Comparison of ENCODE assay signal across 13 cellular contexts in the genomic region with DNA sequence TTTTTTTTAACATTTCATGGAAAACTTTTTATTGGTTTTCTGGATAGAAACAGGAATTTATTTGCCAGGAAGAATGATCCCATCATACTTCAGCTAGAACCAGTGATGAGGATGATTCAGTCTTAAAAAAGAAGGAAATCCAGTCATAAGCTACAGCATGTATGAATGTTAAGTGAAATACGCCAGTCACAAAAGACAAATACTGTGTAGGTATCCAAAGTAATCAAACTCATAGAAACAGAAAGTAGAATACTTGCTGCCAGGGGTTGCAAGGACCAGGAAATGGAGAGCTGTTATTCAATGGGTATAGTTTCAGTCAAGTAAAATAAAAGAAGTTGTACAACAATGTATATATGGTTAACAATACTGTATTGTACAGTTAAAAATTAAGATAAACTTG. TPM values are rescaled to one million over a fixed set of nuclear protein-coding genes. Genes with fewer than 3 reads are reported as not detected.
A peak's percentile ranks its signal among the peaks of the same experiment; 100 is the strongest.
DNase-seq lines count a peak whose midpoint lies in the region; ATAC-seq and TF ChIP-seq lines count a peak whose summit lies in the region.
"Had no signal": no experiment of that assay in that cellular context is flagged by ENCODE, and none has a peak within 500 bp of the region (broad histone marks: within the 10 kb centered on the region; RNA-seq: fewer than 3 reads in every experiment).

No MANE protein-coding gene starts in this region.

- H3K4me1 ChIP-seq in upper lobe of left lung (peaks cover 0 to 18% (median 15%) of the 10 kb centered on the region in 4 donors), BE2C (no peaks in the 10 kb centered on the region)

- TF ChIP-seq POLR2A in upper lobe of left lung (IDR thresholded peaks at IDR 0.05), result no peak

- peaks cover 31% of the 10 kb centered on the region for H3K4me1 Mint-ChIP-seq in endothelial cell (ENCODE audit: unreplicated experiment)

- intact Hi-C loops in sciatic nerve (cut with DNase I), result no loop called here

- WGBS in upper lobe of left lung, 2 donors, result 56 to 71% methylated on average over 1 of the region's 1 CpG

- peaks cover 0 to 22% of the 10 kb centered on the region in 2 donors for H3K36me3 Mint-ChIP-seq in activated naive CD4-positive, alpha-beta T cell treated with anti-CD3 and anti-CD28 coated beads, Interleukin-2, amount 50 U/mL, for 72 hours
- peaks cover 33% of the 10 kb centered on the region for H3K36me3 Mint-ChIP-seq in endothelial cell (ENCODE audit: low read depth, unreplicated experiment)

- TF ChIP-seq EP300 in upper lobe of left lung (IDR thresholded peaks at IDR 0.05), result no peak

- TF ChIP-seq CTCF in endothelial cell (IDR thresholded peaks at IDR 0.05; ENCODE audit: unreplicated experiment) (no peak), upper lobe of left lung (IDR thresholded peaks at IDR 0.05) (no peak), BE2C (IDR thresholded peaks at IDR 0.05; ENCODE audit: low read depth, low read length) (no peak)

- ATAC-seq in activated naive CD4-positive, alpha-beta T cell treated with anti-CD3 and anti-CD28 coated beads, Interleukin-2, amount 50 U/mL, for 72 hours, result peak; percentile 24 to 47
- ATAC-seq in HG03175 (IDR thresholded peaks at IDR 0.05; ENCODE audit: unreplicated experiment) (peak; percentile 69), upper lobe of left lung (ENCODE audit: low FRiP score in 2 of 2) (no peak), sciatic nerve (no peak)

- H3K27me3 ChIP-seq in upper lobe of left lung, result no peaks in the 10 kb centered on the region
- H3K27me3 ChIP-seq in BE2C, result no peaks in the 10 kb centered on the region
- H3K27me3 ChIP-seq: ascending aorta had no signal

- H3K4me3 ChIP-seq in upper lobe of left lung (no peak overlapping the region), BE2C (ENCODE audit: low read depth, low read length) (no peak overlapping the region)
- H3K4me3 ChIP-seq: ascending aorta had no signal

- H3K9me3 ChIP-seq in upper lobe of left lung, result no peaks in the 10 kb centered on the region
- H3K9me3 ChIP-seq in BE2C, result no peaks in the 10 kb centered on the region
- H3K9me3 ChIP-seq: ascending aorta had no signal

- H3K36me3 ChIP-seq in upper lobe of left lung, result peaks cover 0 to 34% (median 8%) of the 10 kb centered on the region in 4 donors
- H3K36me3 ChIP-seq in BE2C, result peaks cover 3% of the 10 kb centered on the region; the same call in 1 of the 2 replicates

- no peaks in the 10 kb centered on the region for H3K27me3 Mint-ChIP-seq in endothelial cell (ENCODE audit: unreplicated experiment)

- no peaks in the 10 kb centered on the region for H3K9me3 Mint-ChIP-seq in activated naive CD4-positive, alpha-beta T cell treated with anti-CD3 and anti-CD28 coated beads, Interleukin-2, amount 50 U/mL, for 72 hours
- H3K9me3 Mint-ChIP-seq in endothelial cell (ENCODE audit: unreplicated experiment), result no peaks in the 10 kb centered on the region

- no peak overlapping the region for H3K27ac ChIP-seq in upper lobe of left lung
- H3K27ac ChIP-seq: ascending aorta had no signal

- no peak for DNase-seq in activated naive CD4-positive, alpha-beta T cell treated with anti-CD3 and anti-CD28 coated beads, Interleukin-2, amount 50 U/mL, for 72 hours (ENCODE audit: low spot score in 2 of 2)
- no peak for DNase-seq in activated naive CD4-positive, alpha-beta T cell treated with anti-CD3 and anti-CD28 coated beads, Interleukin-2, amount 50 U/mL, for 16 hours
- DNase-seq in endothelial cell (ENCODE audit: low spot score) (no peak), upper lobe of left lung (no peak), sciatic nerve (ENCODE audit: low spot score) (no peak), BE2C (no peak), NOMO-1 (lab: John Stamatoyannopoulos, UW; ENCODE audit: unreplicated experiment in 2 of 2) (no peak)
- DNase-seq: MV-4-11, NCI-H524 treated with DMSO at 0.1 percent for 48 hours, nucleus accumbens, T1000 had no signal

- H3K27ac Mint-ChIP-seq in activated naive CD4-positive, alpha-beta T cell treated with anti-CD3 and anti-CD28 coated beads, Interleukin-2, amount 50 U/mL, for 72 hours, result no peak overlapping the region
- peak overlapping the region; percentile 28 for H3K27ac Mint-ChIP-seq in endothelial cell (ENCODE audit: unreplicated experiment)

- H3K4me3 Mint-ChIP-seq in endothelial cell (ENCODE audit: unreplicated experiment), result no peak overlapping the region

RNA-seq across cellular contexts. Expression of gene PSME4, which starts 21.3 kb away (rescaled TPM):
- total RNA-seq in activated naive CD4-positive, alpha-beta T cell treated with anti-CD3 and anti-CD28 coated beads, Interleukin-2, amount 50 U/mL, for 72 hours, result 10 to 100 TPM; 28.1 to 63.0 TPM
- total RNA-seq in endothelial cell (ENCODE audit: unreplicated experiment) (106 TPM), upper lobe of left lung (10 to 100 TPM; 39.3 to 80.7 (median 65.1) TPM), sciatic nerve (42.2 TPM)
- polyA plus RNA-seq in BE2C (2012; ENCODE audit: insufficient read depth, insufficient read length, low read depth), result 13.7 TPM

Comparison
In these comparisons a context has a peak if more than half of its experiments do, and no peak if none do; other contexts are left out.
1. ATAC-seq: peak in activated naive CD4-positive, alpha-beta T cell treated with anti-CD3 and anti-CD28 coated beads, Interleukin-2, amount 50 U/mL, for 72 hours (2 of 2) and HG03175 (single experiment); none in upper lobe of left lung (0 of 2) and sciatic nerve (single experiment).